Comparison of ENCODE assay signal across 8 cellular contexts in genomic region chr6:28922004-28922840, GRCh38. TPM values are rescaled to one million over a fixed set of nuclear protein-coding genes. Genes with fewer than 3 reads are reported as not detected.
A peak's percentile ranks its signal among the peaks of the same experiment; 100 is the strongest.
DNase-seq lines count a peak whose midpoint lies in the region; ATAC-seq and TF ChIP-seq lines count a peak whose summit lies in the region.

No MANE protein-coding gene starts in this region.

- TF ChIP-seq CTCF in GM12864 (IDR thresholded peaks at IDR 0.05; ENCODE audit: low read depth, low read length, missing control alignments) (no peak), OCI-LY1 (IDR thresholded peaks at IDR 0.05; ENCODE audit: low read length) (no peak), mammary epithelial cell (conservative IDR thresholded peaks at IDR 0.05 in 1 of 2, IDR thresholded peaks at IDR 0.05 in 1 of 2; ENCODE audit: extremely low read depth in 1 of 2, insufficient read depth in 1 of 2, low read depth in 1 of 2, low read length in 2 of 2) (no peak), thyroid gland (IDR thresholded peaks at IDR 0.05) (no peak)

- H3K9me2 ChIP-seq in OCI-LY1 (ENCODE audit: low read depth, low read length) = no peaks in the 10 kb centered on the region

- no peak for TF ChIP-seq POLR2A in thyroid gland (IDR thresholded peaks at IDR 0.05)

- intact Hi-C loops in mammary epithelial cell (cut with micrococcal nuclease) = no loop called here
- intact Hi-C loops in thyroid gland (cut with DNase I) = no loop called here

- H4K91ac ChIP-seq in mesenchymal stem cell (ENCODE audit: low read length) = no peak overlapping the region

- H3K4me1 ChIP-seq in OCI-LY1 (ENCODE audit: insufficient read depth, low read length, severe bottlenecking) (peaks cover 26% of the 10 kb centered on the region), mammary epithelial cell (ENCODE audit: insufficient read depth, low read length) (peaks cover 19% of the 10 kb centered on the region), mesenchymal stem cell (ENCODE audit: control insufficient read depth, insufficient read depth, low read depth, low read length) (peaks cover 11% of the 10 kb centered on the region), thyroid gland (peaks cover 11 to 16% of the 10 kb centered on the region in 2 donors)

- no peak overlapping the region for H2AK5ac ChIP-seq in mesenchymal stem cell (ENCODE audit: low read length, severe bottlenecking)

- DNase-seq in GM12864 (ENCODE audit: low read depth) = no peak
- DNase-seq in mammary epithelial cell = peak; percentile 82
- peak; percentile 51 for DNase-seq in mesenchymal stem cell
- no peak for DNase-seq in thyroid gland
- DNase-seq in hippocampal formation (lab: John Stamatoyannopoulos, UW) = no peak

- in situ Hi-C loops in mammary epithelial cell (cut with MboI; ENCODE audit: low sequenced_read_pairs in 2 of 2) = no loop called here

- no peaks in the 10 kb centered on the region for H3K9me3 ChIP-seq in OCI-LY1 (ENCODE audit: low read length)
- H3K9me3 ChIP-seq in mammary epithelial cell (replicated peaks; ENCODE audit: insufficient read depth, low read length) = no peaks in the 10 kb centered on the region
- no peaks in the 10 kb centered on the region for H3K9me3 ChIP-seq in mesenchymal stem cell (ENCODE audit: control insufficient read depth, low read length)
- H3K9me3 ChIP-seq in thyroid gland = no peaks in the 10 kb centered on the region

- peak overlapping the region; percentile 100 for H3K9ac ChIP-seq in OCI-LY1 (ENCODE audit: low read length)
- peak overlapping the region; percentile 94 for H3K9ac ChIP-seq in mammary epithelial cell (ENCODE audit: insufficient read depth, low read length)
- H3K9ac ChIP-seq in mesenchymal stem cell (ENCODE audit: low read length) = peak overlapping the region; percentile 97

- H3K4ac ChIP-seq in mesenchymal stem cell (ENCODE audit: low read depth in 1 of 2, low read length in 2 of 2) = no peak overlapping the region

- H3K36me3 ChIP-seq in OCI-LY1 (ENCODE audit: insufficient read depth, low read length) = peaks cover 61% of the 10 kb centered on the region
- H3K36me3 ChIP-seq in mammary epithelial cell (ENCODE audit: insufficient read depth, low read length) = peaks cover 28% of the 10 kb centered on the region
- H3K36me3 ChIP-seq in mesenchymal stem cell (ENCODE audit: control insufficient read depth in 1 of 2, insufficient read depth in 2 of 2, low read depth in 1 of 2, low read length in 2 of 2) = peaks cover 33 to 45% of the 10 kb centered on the region in 2 experiments
- H3K36me3 ChIP-seq in thyroid gland = peaks cover 38 to 43% of the 10 kb centered on the region in 2 donors

- H2AFZ ChIP-seq in OCI-LY1 (ENCODE audit: low read length) = no peak overlapping the region
- peak overlapping the region; percentile 89 for H2AFZ ChIP-seq in mammary epithelial cell (ENCODE audit: low read depth, low read length)
- peak overlapping the region; percentile 58 for H2AFZ ChIP-seq in mesenchymal stem cell (ENCODE audit: low read depth, low read length)

- H3K79me1 ChIP-seq in mesenchymal stem cell (replicated peaks; ENCODE audit: low read length, poor library complexity, severe bottlenecking) = peaks cover 10% of the 10 kb centered on the region

- CTCF ChIA-PET in mammary epithelial cell (lab: Charles Lee; ENCODE audit: low non-redundant PET) = no interaction called here

- H3K27ac ChIP-seq in OCI-LY1 (ENCODE audit: low read depth, low read length, poor library complexity, severe bottlenecking) (peak overlapping the region; percentile 58), mammary epithelial cell (ENCODE audit: insufficient read depth, low read depth, low read length) (peak overlapping the region; percentile 82), mesenchymal stem cell (ENCODE audit: low read length, poor library complexity, severe bottlenecking) (peak overlapping the region; percentile 25), thyroid gland (peak overlapping the region; percentile 92 to 97 (median 97))

- H2BK5ac ChIP-seq in mesenchymal stem cell (ENCODE audit: low read depth, low read length, poor library complexity, severe bottlenecking) = no peak overlapping the region

- no TSS peak for BruUV-seq in mammary epithelial cell (replicated peaks; lab: Mats Ljungman, UMichigan)

- no peaks in the 10 kb centered on the region for H3K27me3 ChIP-seq in OCI-LY1 (ENCODE audit: insufficient read depth, low read length)
- no peaks in the 10 kb centered on the region for H3K27me3 ChIP-seq in mammary epithelial cell (ENCODE audit: insufficient read depth, low read length)
- no peaks in the 10 kb centered on the region for H3K27me3 ChIP-seq in mesenchymal stem cell (ENCODE audit: control insufficient read depth in 1 of 2, insufficient read depth in 1 of 2, low read length in 2 of 2)
- H3K27me3 ChIP-seq in thyroid gland = no peaks in the 10 kb centered on the region

- H2BK12ac ChIP-seq in mesenchymal stem cell (ENCODE audit: low read length in 2 of 2) = no peak overlapping the region

- H3K4me3 ChIP-seq in GM12864 (ENCODE audit: low read depth, low read length) = peak overlapping the region; percentile 79
- H3K4me3 ChIP-seq in OCI-LY1 (ENCODE audit: low read depth, low read length, poor library complexity, severe bottlenecking) = peak overlapping the region; percentile 100
- H3K4me3 ChIP-seq in mammary epithelial cell (replicated peaks in 1 of 3; ENCODE audit: insufficient read depth in 1 of 3, low read depth in 2 of 3, low read length in 3 of 3) = peak overlapping the region; percentile 67 to 88 (median 73)
- H3K4me3 ChIP-seq in mesenchymal stem cell (ENCODE audit: insufficient read depth in 1 of 2, low read depth in 1 of 2, low read length in 2 of 2) = peak overlapping the region; percentile 88 to 97
- peak overlapping the region; percentile 85 to 97 (median 95) for H3K4me3 ChIP-seq in thyroid gland (replicated peaks in 1 of 3)

- H3F3A ChIP-seq in OCI-LY1 (ENCODE audit: insufficient read depth, low read length) = no peaks in the 10 kb centered on the region

- H2BK120ac ChIP-seq in mesenchymal stem cell (ENCODE audit: low read depth, low read length) = no peak overlapping the region

- H2BK15ac ChIP-seq in mesenchymal stem cell (ENCODE audit: low read depth, poor library complexity, severe bottlenecking) = no peak overlapping the region

- H4K20me1 ChIP-seq in OCI-LY1 (ENCODE audit: insufficient read depth, low read length) (no peaks in the 10 kb centered on the region), mammary epithelial cell (ENCODE audit: insufficient read depth, low read length) (no peaks in the 10 kb centered on the region)

- ATAC-seq in HG02938 (IDR thresholded peaks at IDR 0.05; ENCODE audit: unreplicated experiment) (no peak), HG02981 (IDR thresholded peaks at IDR 0.05; ENCODE audit: unreplicated experiment) (no peak)

- H3K4me2 ChIP-seq in OCI-LY1 (ENCODE audit: low read length) (peak overlapping the region; percentile 96), mammary epithelial cell (ENCODE audit: insufficient read depth, low read depth, low read length) (peak overlapping the region; percentile 95), mesenchymal stem cell (ENCODE audit: low read length, poor library complexity, severe bottlenecking) (peak overlapping the region; percentile 90)

- H4K8ac ChIP-seq in mesenchymal stem cell (ENCODE audit: low read length) = peak overlapping the region; percentile 27

- no peak overlapping the region for H3K23ac ChIP-seq in mesenchymal stem cell (ENCODE audit: low read length in 2 of 2)

- no peak overlapping the region for H3K14ac ChIP-seq in mesenchymal stem cell (ENCODE audit: low read length in 2 of 2)

- dilution Hi-C loops in mammary epithelial cell (cut with HindIII; ENCODE audit: low sequenced_read_pairs) = no loop called here

- H3K79me2 ChIP-seq in OCI-LY1 (ENCODE audit: insufficient read depth, low read length) = peaks cover 16% of the 10 kb centered on the region
- H3K79me2 ChIP-seq in mammary epithelial cell (ENCODE audit: insufficient read depth, low read length) = peaks cover 61% of the 10 kb centered on the region

- 12% methylated on average over 10 of the region's 10 CpGs for WGBS in mammary epithelial cell (ENCODE audit: low coverage, missing lambda C conversion rate)
- 48% methylated on average over 10 of the region's 10 CpGs for WGBS in mesenchymal stem cell
- 43 to 47% methylated on average over 10 of the region's 10 CpGs for WGBS in thyroid gland, 2 donors

- H3K18ac ChIP-seq in mesenchymal stem cell (ENCODE audit: low read depth in 1 of 2, low read length in 2 of 2) = peak overlapping the region in 1 of 2 experiments; percentile 99

RNA-seq across cellular contexts. Expression of gene TRIM27, which starts 1.6 kb away (rescaled TPM):
- total RNA-seq in mammary epithelial cell = 10 to 100 TPM; 45.3 to 49.2 TPM
- 46.7 TPM for polyA plus RNA-seq in mammary epithelial cell
- polyA minus RNA-seq in mammary epithelial cell = 69.3 TPM
- 31.0 TPM for polyA plus RNA-seq in mesenchymal stem cell (2013, experiment 1 of 2)
- 31.4 TPM for polyA plus RNA-seq in mesenchymal stem cell (2013, experiment 2 of 2)
- total RNA-seq in thyroid gland = 10 to 100 TPM; 57.1 to 73.2 (median 66.7) TPM

Comparison
In these comparisons a context has a peak if more than half of its experiments do, and no peak if none do; other contexts are left out.
1. DNase-seq: peak in mammary epithelial cell (single experiment) and mesenchymal stem cell (single experiment); none in GM12864 (single experiment), thyroid gland (0 of 2) and hippocampal formation (0 of 2).
2. H3K27ac ChIP-seq: peak in every context shown above with its lines; median percentile 97 in thyroid gland; 82 in mammary epithelial cell; 58 in OCI-LY1; 25 in mesenchymal stem cell.
3. Peak in every context shown above with its lines, with median percentiles within 50 percentile points of each other: H3K4me3 ChIP-seq, H3K4me2 ChIP-seq and H3K9ac ChIP-seq.